In the genomic region with DNA sequence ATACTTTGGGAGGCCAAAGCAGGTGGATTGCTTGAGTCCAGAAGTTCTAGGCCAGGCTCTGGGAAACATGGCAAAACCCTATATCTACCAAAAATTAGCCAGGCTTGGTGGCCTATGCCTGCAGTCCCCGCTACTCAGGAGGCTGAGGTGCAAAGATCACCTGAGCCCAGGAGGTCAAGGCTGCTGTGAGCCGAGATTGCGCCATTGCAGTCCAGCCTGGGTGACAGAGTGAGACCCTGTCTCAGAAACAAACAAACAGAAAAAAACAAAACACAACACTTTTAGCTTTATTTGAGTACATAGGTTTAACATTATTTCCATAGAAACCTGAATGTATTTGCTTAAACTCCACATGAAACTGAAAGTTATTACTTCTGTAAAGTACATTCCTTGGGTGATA, we compare ENCODE assay signal across 8 cellular contexts. TPM values are rescaled to one million over a fixed set of nuclear protein-coding genes. Genes with fewer than 3 reads are reported as not detected.
"Had no signal": no experiment of that assay in that cellular context is flagged by ENCODE, and none has a peak within 500 bp of the region (broad histone marks: within the 10 kb centered on the region; RNA-seq: fewer than 3 reads in every experiment).

No MANE protein-coding gene starts in this region.

- H3K4me3 ChIP-seq: GM23338 had no signal

- H2AFZ ChIP-seq: GM23338 had no signal

- DNase-seq: H9, HCEC 1CT had no signal

- H3K4me2 ChIP-seq: GM23338 had no signal

- ATAC-seq: GM23338 had no signal

- FAIRE-seq: H1, H54, HTR-8/SVneo had no signal

RNA-seq across cellular contexts. Expression of gene ACADL, which starts 2.4 kb away (rescaled TPM):
- total RNA-seq: GM23338, HT-29 had no signal
- polyA plus RNA-seq: IgD-negative memory B cell had no signal
